Comparison of ENCODE assay signal across 26 cellular contexts in genomic region chr1:118884946-118885345, GRCh38.
"Had no signal": no experiment of that assay in that cellular context is flagged by ENCODE, and none has a peak within 500 bp of the region (broad histone marks: within the 10 kb centered on the region; RNA-seq: fewer than 3 reads in every experiment).

No MANE protein-coding gene starts in this region.

- H2AFZ ChIP-seq: hepatocyte had no signal

- H3K9me3 ChIP-seq: heart right ventricle, left ventricle myocardium inferior, pancreas, prostate gland, thyroid gland, transverse colon, upper lobe of right lung had no signal

- H3K36me3 Mint-ChIP-seq: mesothelial cell of epicardium; naive B cell; natural killer cell; stimulated activated effector memory CD8-positive, alpha-beta T cell treated with anti-CD3 and anti-CD28 coated beads, Interleukin-12 subunit alpha, Interleukin-12 subunit beta, amount 100 ng/mL, for 72 hours had no signal

- H3K4me1 ChIP-seq: heart right ventricle, left ventricle myocardium inferior, pancreas, prostate gland, thyroid gland, transverse colon, upper lobe of right lung had no signal

- DNase-seq: heart right ventricle; islet precursor cell; left ventricle myocardium inferior; mesendoderm; naive B cell; natural killer cell; pancreas; posterior cingulate gyrus; retina; right cardiac atrium; stimulated activated CD4-positive, alpha-beta T cell treated with anti-CD3 and anti-CD28 coated beads, Interleukin-12 subunit alpha, Interleukin-12 subunit beta, amount 100 ng/mL, for 4 hours; stimulated activated CD4-positive, alpha-beta T cell treated with anti-CD3 and anti-CD28 coated beads, Interleukin-15, amount 100 ng/mL, for 24 hours; stimulated activated CD4-positive, alpha-beta T cell treated with anti-CD3 and anti-CD28 coated beads, Interleukin-2, amount 100 ng/mL, for 24 hours; stimulated activated CD4-positive, alpha-beta T cell treated with anti-CD3 and anti-CD28 coated beads, Interleukin-4, amount 100 ng/mL, for 1 hour; stimulated activated naive CD4-positive, alpha-beta T cell; thyroid gland; transverse colon; upper lobe of right lung had no signal

- H3K9me3 Mint-ChIP-seq: mesothelial cell of epicardium had no signal

- H3K79me2 ChIP-seq: hepatocyte had no signal

- H3K4me1 Mint-ChIP-seq: mesothelial cell of epicardium; naive B cell; natural killer cell; stimulated activated effector memory CD8-positive, alpha-beta T cell treated with anti-CD3 and anti-CD28 coated beads, Interleukin-12 subunit alpha, Interleukin-12 subunit beta, amount 100 ng/mL, for 72 hours had no signal

- H3K36me3 ChIP-seq: heart right ventricle, left ventricle myocardium inferior, pancreas, prostate gland, thyroid gland, transverse colon, upper lobe of right lung had no signal

- ATAC-seq: heart right ventricle; natural killer cell; pancreas; right cardiac atrium; stimulated activated effector memory CD8-positive, alpha-beta T cell treated with anti-CD3 and anti-CD28 coated beads, Interleukin-12 subunit alpha, Interleukin-12 subunit beta, amount 100 ng/mL, for 72 hours; upper lobe of right lung had no signal

- H3K4me3 Mint-ChIP-seq: mesothelial cell of epicardium; naive B cell; natural killer cell; stimulated activated effector memory CD8-positive, alpha-beta T cell treated with anti-CD3 and anti-CD28 coated beads, Interleukin-12 subunit alpha, Interleukin-12 subunit beta, amount 100 ng/mL, for 72 hours; stimulated activated naive CD8-positive, alpha-beta T cell treated with anti-CD3 and anti-CD28 coated beads, Interleukin-15, Interleukin-2, amounts not matched to agents 100 ng/mL and 50 ng/mL, for 24 hours had no signal

- H3K4me2 ChIP-seq: hepatocyte had no signal

- H3K4me3 ChIP-seq: heart right ventricle, hepatocyte, left ventricle myocardium inferior, lung, pancreas, prostate gland, skin epidermis, thyroid gland, transverse colon, upper lobe of right lung had no signal

- H3K27ac Mint-ChIP-seq: mesothelial cell of epicardium; natural killer cell; stimulated activated effector memory CD8-positive, alpha-beta T cell treated with anti-CD3 and anti-CD28 coated beads, Interleukin-12 subunit alpha, Interleukin-12 subunit beta, amount 100 ng/mL, for 72 hours; stimulated activated naive CD8-positive, alpha-beta T cell treated with anti-CD3 and anti-CD28 coated beads, Interleukin-15, Interleukin-2, amounts not matched to agents 100 ng/mL and 50 ng/mL, for 24 hours had no signal

- H3K27me3 ChIP-seq: heart right ventricle, hepatocyte, pancreas, thyroid gland, transverse colon, upper lobe of right lung had no signal

- FAIRE-seq: pancreas, urothelium cell line had no signal

- H3K27ac ChIP-seq: heart right ventricle, hepatocyte, left ventricle myocardium inferior, pancreas, prostate gland, skin epidermis, thyroid gland, transverse colon, upper lobe of right lung had no signal
